20 cellular contexts compared by ENCODE assay signal in genomic region chr4:76326515-76326914, GRCh38. TPM values are rescaled to one million over a fixed set of nuclear protein-coding genes. Genes with fewer than 3 reads are reported as not detected.
DNase-seq lines count a peak whose midpoint lies in the region; ATAC-seq, FAIRE-seq and TF ChIP-seq lines count a peak whose summit lies in the region.
"Had no signal": no experiment of that assay in that cellular context is flagged by ENCODE, and none has a peak within 500 bp of the region (broad histone marks: within the 10 kb centered on the region; RNA-seq: fewer than 3 reads in every experiment).

No MANE protein-coding gene starts in this region.

- no peak overlapping the region for H3K27ac ChIP-seq in small intestine (ENCODE audit: low read depth in 1 of 2, low read length in 1 of 2)
- H3K27ac ChIP-seq: C4-2B had no signal

- no peak for ATAC-seq in WTC11
- no peak for ATAC-seq in GM19397 (IDR thresholded peaks at IDR 0.05; ENCODE audit: unreplicated experiment)
- ATAC-seq: Panc1, SK-N-SH treated with all-trans-retinoic acid at 6 μM for 48 hours, T-helper 17 cell had no signal

- H3K27me3 Mint-ChIP-seq in WTC11 (ENCODE audit: low read depth): no peaks in the 10 kb centered on the region; the same call in 1 of the 2 replicates
- H3K27me3 Mint-ChIP-seq: T-helper 17 cell had no signal

- H3K4me1 ChIP-seq in small intestine (ENCODE audit: control insufficient read depth in 2 of 2, insufficient read depth in 1 of 2, low read depth in 1 of 2, low read length in 1 of 2): no peaks in the 10 kb centered on the region

- in situ Hi-C loops in KBM-7 (cut with MboI; ENCODE audit: low pct_unique_long_range_greater_than_20kb, low sequenced_read_pairs): no loop called here

- no peak for TF ChIP-seq CTCF in WTC11 (IDR thresholded peaks at IDR 0.05)

- H3K4me3 Mint-ChIP-seq in WTC11: no peak overlapping the region
- H3K4me3 Mint-ChIP-seq: CD8-positive, alpha-beta memory T cell; T-helper 17 cell had no signal

- no peak overlapping the region for H3K4me3 ChIP-seq in small intestine (ENCODE audit: low read depth in 1 of 2, low read length in 2 of 2)

- no peak overlapping the region for H3K27ac Mint-ChIP-seq in WTC11
- H3K27ac Mint-ChIP-seq: CD8-positive, alpha-beta memory T cell; T-helper 17 cell had no signal

- no peaks in the 10 kb centered on the region for H3K27me3 ChIP-seq in small intestine (ENCODE audit: control insufficient read depth in 2 of 2, insufficient read depth in 2 of 2, low read length in 2 of 2)

- peaks cover 18% of the 10 kb centered on the region for H3K36me3 Mint-ChIP-seq in WTC11

- peak; percentile 10 for FAIRE-seq in small intestine (lab: Jason Lieb, UNC)
- FAIRE-seq: H54 had no signal

- no peaks in the 10 kb centered on the region for H3K4me1 Mint-ChIP-seq in WTC11
- H3K4me1 Mint-ChIP-seq: CD8-positive, alpha-beta memory T cell; T-helper 17 cell had no signal

- POLR2A ChIA-PET in WTC11 (lab: Charles Lee): no interaction called here

- H3K9me3 ChIP-seq in small intestine (ENCODE audit: control insufficient read depth, low read depth): no peaks in the 10 kb centered on the region

- DNase-seq in SKM-1 treated with dmso at 0.1 percent for 144 hours (lab: John Stamatoyannopoulos, UW; ENCODE audit: unreplicated experiment) (peak; percentile 24), SKM-1 (lab: John Stamatoyannopoulos, UW; ENCODE audit: unreplicated experiment) (no peak), KBM-7 (peak; percentile 9), WTC11 (ENCODE audit: low spot score) (no peak), small intestine (no peak), hepatic stellate cell (ENCODE audit: low spot score) (no peak), islet precursor cell (no peak)
- DNase-seq: CD8-positive, alpha-beta memory T cell; GDM1; NCI-H1436; NCI-H187 treated with DMSO at 0.1 percent for 48 hours; NCI-H345; NCI-H524 treated with DMSO at 0.1 percent for 48 hours; NCI-H82; T-helper 17 cell had no signal

- CTCF ChIA-PET in WTC11 (lab: Charles Lee): no interaction called here

- no peaks in the 10 kb centered on the region for H3K36me3 ChIP-seq in small intestine (ENCODE audit: control insufficient read depth in 2 of 2, insufficient read depth in 2 of 2, low read length in 2 of 2)

- H3K9me3 Mint-ChIP-seq in WTC11: peaks cover 30% of the 10 kb centered on the region

TF ChIP-seq in WTC11, 78 proteins besides CTCF, POLR2A, EP300 and RAD21:
- TF ChIP-seq ZNF121 (CRISPR knock-in tag; IDR thresholded peaks at IDR 0.05) (no peak), ZNF317 (CRISPR knock-in tag; IDR thresholded peaks at IDR 0.05; ENCODE audit: borderline replicate concordance, low read depth) (peak; percentile 90)

RNA-seq across cellular contexts. Expression of gene STBD1, which starts 20.0 kb away (rescaled TPM):
- total RNA-seq in WTC11 (2021): 1.4 to 2.6 TPM (median 2.0 TPM) in 3 replicates
- 1 to 10 TPM; 4.9 to 9.5 (median 8.3) TPM for polyA plus RNA-seq in small intestine

Comparison
In these comparisons a context has a peak if more than half of its experiments do, and no peak if none do; other contexts are left out.
1. DNase-seq: peak in SKM-1 treated with dmso at 0.1 percent for 144 hours (single experiment) and KBM-7 (single experiment); none in SKM-1 (single experiment), WTC11 (single experiment), small intestine (single experiment), hepatic stellate cell (single experiment) and islet precursor cell (single experiment).